ENCODE assay signal across 8 cellular contexts in genomic region chr11:113773416-113774173, GRCh38. TPM values are rescaled to one million over a fixed set of nuclear protein-coding genes. Genes with fewer than 3 reads are reported as not detected.
A peak's percentile ranks its signal among the peaks of the same experiment; 100 is the strongest.
DNase-seq lines count a peak whose midpoint lies in the region; ATAC-seq lines count a peak whose summit lies in the region.

ZW10 (minus strand) TSS chr11:113773692; CDS start chr11:113773666, 26 bp downstream.

- H3K27ac Mint-ChIP-seq in IgD-negative memory B cell: peak within 1 kb of the TSS; percentile 91 to 98 (median 97)

- peaks cover 5% of the 10 kb centered on the region for H3K27me3 Mint-ChIP-seq in IgD-negative memory B cell

- DNase-seq in DMS153 treated with DMSO at 0.1 percent for 48 hours (lab: John Stamatoyannopoulos, UW; ENCODE audit: unreplicated experiment) (peak; percentile 91), OCI-M1 (lab: John Stamatoyannopoulos, UW) (peak; percentile 99), activated T-cell treated with anti-CD3 and anti-CD28 coated beads for 24 hours (ENCODE audit: low read depth) (peak; percentile 90), epidermal melanocyte (ENCODE audit: insufficient read length, low spot score) (peak; percentile 75), middle frontal gyrus (ENCODE audit: extremely low spot score, low spot score) (peak; percentile 92)
- peak; percentile 89 to 90 for DNase-seq in stimulated activated CD8-positive, alpha-beta memory T cell treated with anti-CD3 and anti-CD28 coated beads, Interleukin-2, amount 100 ng/mL, for 48 hours (ENCODE audit: low read depth in 2 of 2)

- H3K4me1 Mint-ChIP-seq in IgD-negative memory B cell: peaks cover 9 to 23% (median 15%) of the 10 kb centered on the region in 3 donors

- peak; percentile 98 for ATAC-seq in GM21529 (IDR thresholded peaks at IDR 0.05; ENCODE audit: unreplicated experiment)

- no peaks in the 10 kb centered on the region for H3K36me3 Mint-ChIP-seq in IgD-negative memory B cell

- H3K4me3 Mint-ChIP-seq in IgD-negative memory B cell: peak within 1 kb of the TSS; percentile 96 to 100 (median 97)

- no peaks in the 10 kb centered on the region for H3K9me3 Mint-ChIP-seq in IgD-negative memory B cell

RNA-seq across cellular contexts. Expression of gene ZW10, which starts in this region (rescaled TPM):
- 14.1 TPM for polyA plus RNA-seq in IgD-negative memory B cell

Comparison
In these comparisons a context has a peak if more than half of its experiments do, and no peak if none do; other contexts are left out.
1. Peak in every context shown above with its lines: DNase-seq and ATAC-seq.